ENCODE assay signal across 1 cellular context in genomic region chr1:53728702-53729535, GRCh38.
A peak's percentile ranks its signal among the peaks of the same experiment; 100 is the strongest.
TF ChIP-seq lines count a peak whose summit lies in the region.

No MANE protein-coding gene starts in this region.

TF ChIP-seq in K562, 482 proteins besides CTCF, POLR2A, EP300 and RAD21 (continued from another document):
- peak; percentile 24; the same call in 1 of the 2 replicates for TF ChIP-seq RAD51 (IDR thresholded peaks at IDR 0.05; ENCODE audit: borderline replicate concordance, low read depth)
TF ChIP-seq in K562: peak in this region for 3.
